Comparison of ENCODE assay signal across 13 cellular contexts in genomic region chr5:119312403-119312802, GRCh38. TPM values are rescaled to one million over a fixed set of nuclear protein-coding genes. Genes with fewer than 3 reads are reported as not detected.
A peak's percentile ranks its signal among the peaks of the same experiment; 100 is the strongest.
DNase-seq lines count a peak whose midpoint lies in the region; ATAC-seq and TF ChIP-seq lines count a peak whose summit lies in the region.
"Had no signal": no experiment of that assay in that cellular context is flagged by ENCODE, and none has a peak within 500 bp of the region (broad histone marks: within the 10 kb centered on the region; RNA-seq: fewer than 3 reads in every experiment).

No MANE protein-coding gene starts in this region.

- H3K4me1 ChIP-seq in BLaER1, result peaks cover 99% of the 10 kb centered on the region
- H3K4me1 ChIP-seq in DND-41 (ENCODE audit: insufficient read depth, low read length), result peaks cover 96% of the 10 kb centered on the region
- H3K4me1 ChIP-seq: foreskin keratinocyte, HAP-1 had no signal

- no peak for ATAC-seq in DND-41 (ENCODE audit: insufficient read depth, low read depth)
- ATAC-seq in activated B cell treated with CpG ODN at 0.5 μM for 24 hours (ENCODE audit: low read depth), result no peak
- peak; percentile 60 for ATAC-seq in left lobe of liver
- ATAC-seq: foreskin keratinocyte had no signal

- peaks cover 92% of the 10 kb centered on the region for H3K4me1 Mint-ChIP-seq in activated B cell treated with CpG ODN at 0.5 μM for 24 hours

- no peaks in the 10 kb centered on the region for H3K9me3 Mint-ChIP-seq in activated B cell treated with CpG ODN at 0.5 μM for 24 hours

- H3K27ac ChIP-seq in BLaER1 (peak overlapping the region; percentile 99), DND-41 (ENCODE audit: low read length) (peak overlapping the region; percentile 81)
- H3K27ac ChIP-seq: foreskin keratinocyte had no signal

- H3K9ac ChIP-seq in BLaER1, result no peak overlapping the region
- peak overlapping the region; percentile 17; the same call in 1 of the 2 replicates for H3K9ac ChIP-seq in DND-41 (ENCODE audit: low read depth, low read length)

- H3K27me3 ChIP-seq in BLaER1 (no peaks in the 10 kb centered on the region), DND-41 (ENCODE audit: insufficient read depth, low read length, poor library complexity) (no peaks in the 10 kb centered on the region)
- H3K27me3 ChIP-seq: foreskin keratinocyte, upper lobe of left lung had no signal

- no peak overlapping the region for H3K4me3 Mint-ChIP-seq in activated B cell treated with CpG ODN at 0.5 μM for 24 hours

- intact Hi-C loops in activated B cell treated with CpG ODN at 0.5 μM for 24 hours (cut with micrococcal nuclease), result no loop called here

- H3K79me2 ChIP-seq in DND-41 (ENCODE audit: insufficient read depth, low read length), result peaks cover 84% of the 10 kb centered on the region

- no peak overlapping the region for H3K4me3 ChIP-seq in BLaER1
- no peak overlapping the region for H3K4me3 ChIP-seq in DND-41 (ENCODE audit: low read depth in 1 of 2, low read length in 2 of 2)
- H3K4me3 ChIP-seq: HAP-1, upper lobe of left lung had no signal

- POLR2A ChIA-PET in activated B cell treated with CpG ODN at 0.5 μM for 24 hours (lab: Charles Lee), result interaction anchor here (0.6 to 1.0 kb wide), 5 partner anchors 13 to 44 kb away, joined by 3 to 7 read pairs (median 4); no protein-coding TSS in a partner anchor

- no peaks in the 10 kb centered on the region for H3K36me3 ChIP-seq in BLaER1
- H3K36me3 ChIP-seq in DND-41 (ENCODE audit: insufficient read depth, low read length), result peaks cover 27% of the 10 kb centered on the region
- H3K36me3 ChIP-seq: HAP-1, upper lobe of left lung had no signal

- H2AFZ ChIP-seq in DND-41 (ENCODE audit: low read depth, low read length), result no peak overlapping the region

- H3K9me3 ChIP-seq in BLaER1, result no peaks in the 10 kb centered on the region
- H3K9me3 ChIP-seq in DND-41 (ENCODE audit: insufficient read depth, low read length, severe bottlenecking), result no peaks in the 10 kb centered on the region
- H3K9me3 ChIP-seq: HAP-1, upper lobe of left lung had no signal

- peak overlapping the region; percentile 65 for H3K27ac Mint-ChIP-seq in activated B cell treated with CpG ODN at 0.5 μM for 24 hours

- peak overlapping the region; percentile 91 for H3K4me2 ChIP-seq in BLaER1
- peak overlapping the region; percentile 11; the same call in 1 of the 2 replicates for H3K4me2 ChIP-seq in DND-41 (ENCODE audit: insufficient read depth, low read length)

- H4K20me1 ChIP-seq in BLaER1 (no peaks in the 10 kb centered on the region), DND-41 (ENCODE audit: insufficient read depth, low read length) (no peaks in the 10 kb centered on the region)

- peaks cover 8% of the 10 kb centered on the region for H3K36me3 Mint-ChIP-seq in activated B cell treated with CpG ODN at 0.5 μM for 24 hours (ENCODE audit: low read depth)

- no peak for TF ChIP-seq CTCF in DND-41 (IDR thresholded peaks at IDR 0.05; ENCODE audit: borderline replicate concordance, extremely low read depth, low read length, poor library complexity, severe bottlenecking)
- TF ChIP-seq CTCF in activated B cell treated with CpG ODN at 0.5 μM for 24 hours (IDR thresholded peaks at IDR 0.05), result no peak

- CTCF ChIA-PET in activated B cell treated with CpG ODN at 0.5 μM for 24 hours (lab: Charles Lee), result interaction anchor here (0.7 to 4.2 kb wide), 5 partner anchors 12 to 154 kb away, joined by 3 to 98 read pairs (median 4); no protein-coding TSS in a partner anchor

- DNase-seq in DND-41, result no peak
- DNase-seq in activated B cell treated with CpG ODN at 0.5 μM for 24 hours, result no peak
- DNase-seq in left lobe of liver (ENCODE audit: low spot score), result no peak
- no peak for DNase-seq in central memory CD4-positive, alpha-beta T cell
- no peak for DNase-seq in globus pallidus (ENCODE audit: low spot score)
- DNase-seq in AG08395 (ENCODE audit: low spot score), result no peak
- DNase-seq: foreskin keratinocyte; NCI-H1092 treated with DMSO at 0.1 percent for 48 hours; NCI-H2171; stimulated activated CD4-positive, alpha-beta T cell treated with anti-CD3 and anti-CD28 coated beads, Interleukin-4, amount 100 ng/mL, for 24 hours; upper lobe of left lung had no signal

- H3K27me3 Mint-ChIP-seq in activated B cell treated with CpG ODN at 0.5 μM for 24 hours, result no peaks in the 10 kb centered on the region

RNA-seq across cellular contexts. Expression of gene TNFAIP8, which starts 43.4 kb away (rescaled TPM):
- total RNA-seq in activated B cell treated with CpG ODN at 0.5 μM for 24 hours, result 135 and 149 TPM in 2 replicates
- total RNA-seq in left lobe of liver, result 2.4 TPM

Comparison
In these comparisons a context has a peak if more than half of its experiments do, and no peak if none do; other contexts are left out.
1. RNA of gene TNFAIP8, which starts 43.4 kb away (total RNA-seq): 135 to 149 TPM in activated B cell treated with CpG ODN at 0.5 μM for 24 hours; 2.4 TPM in left lobe of liver (single experiment); every median in the first group is over 10 times any median in the second.